ENCODE assay signal across 17 cellular contexts in genomic region chr16:48003226-48003907, GRCh38.
DNase-seq lines count a peak whose midpoint lies in the region; ATAC-seq and TF ChIP-seq lines count a peak whose summit lies in the region.
"Had no signal": no experiment of that assay in that cellular context is flagged by ENCODE, and none has a peak within 500 bp of the region (broad histone marks: within the 10 kb centered on the region; RNA-seq: fewer than 3 reads in every experiment).

No MANE protein-coding gene starts in this region.

- no peak overlapping the region for H3K23ac ChIP-seq in neuronal stem cell (ENCODE audit: low read depth, low read length, poor library complexity)

- H3K27me3 ChIP-seq in neuronal stem cell (ENCODE audit: control insufficient read depth in 3 of 3, insufficient read depth in 3 of 3, low read depth in 1 of 3, low read length in 3 of 3) (no peaks in the 10 kb centered on the region), colonic mucosa (no peaks in the 10 kb centered on the region)
- H3K27me3 ChIP-seq: Peyer's patch had no signal

- no peaks in the 10 kb centered on the region for H3K9me3 ChIP-seq in neuronal stem cell (replicated peaks in 1 of 2; ENCODE audit: control insufficient read depth in 2 of 2, insufficient read depth in 1 of 2, low read depth in 1 of 2, low read length in 2 of 2)
- no peaks in the 10 kb centered on the region for H3K9me3 ChIP-seq in colonic mucosa
- H3K9me3 ChIP-seq: Peyer's patch, psoas muscle had no signal

- H2BK5ac ChIP-seq in neuronal stem cell (ENCODE audit: low read length), result no peak overlapping the region

- peaks cover 11 to 14% of the 10 kb centered on the region in 2 donors for H3K4me1 ChIP-seq in neuronal stem cell (ENCODE audit: control insufficient read depth in 2 of 2, insufficient read depth in 1 of 2, low read depth in 1 of 2, low read length in 2 of 2)
- no peaks in the 10 kb centered on the region for H3K4me1 ChIP-seq in colonic mucosa
- H3K4me1 ChIP-seq: Peyer's patch, psoas muscle had no signal

- no CpG with 5 or more reads among the region's 4 CpGs for WGBS in neuronal stem cell (ENCODE audit: extremely low coverage in 2 of 2, insufficient read length in 2 of 2, insufficient replicate concordance in 1 of 2), 2 donors

- no peak overlapping the region for H3K4ac ChIP-seq in neuronal stem cell (ENCODE audit: low read length)

- no peak overlapping the region for H3K14ac ChIP-seq in neuronal stem cell (ENCODE audit: low read length)

- POLR2A ChIA-PET in RWPE1 (lab: Yijun Ruan, JAX; ENCODE audit: low non-redundant PET), result no interaction called here

- DNase-seq in GM04504 (ENCODE audit: low read depth) (peak; percentile 3), RWPE1 (ENCODE audit: low spot score) (peak; percentile 64), fibroblast of mammary gland (ENCODE audit: low read depth) (peak; percentile 52), neuronal stem cell (ENCODE audit: low spot score) (peak; percentile 45), colonic mucosa (no peak), GOT3 (lab: John Stamatoyannopoulos, UW) (no peak)
- DNase-seq: activated CD4-positive, alpha-beta T cell treated with anti-CD3 and anti-CD28 coated beads, Interleukin-2, amount 50 U/mL, for 1 hour; C1 segment of cervical spinal cord; DND-41; NCI-H1105; Peyer's patch; psoas muscle; stimulated activated CD4-positive, alpha-beta T cell treated with anti-CD3 and anti-CD28 coated beads, Interleukin-1b, Interleukin-23, amount 100 ng/mL, for 48 hours; stimulated activated CD8-positive, alpha-beta memory T cell treated with anti-CD3 and anti-CD28 coated beads, Interleukin-4, amount 100 ng/mL, for 48 hours had no signal

- no peak overlapping the region for H2BK120ac ChIP-seq in neuronal stem cell (ENCODE audit: low read depth, low read length)

- H4K8ac ChIP-seq in neuronal stem cell (ENCODE audit: low read depth, low read length), result no peak overlapping the region

- TF ChIP-seq CTCF in RWPE1 (conservative IDR thresholded peaks at IDR 0.05; ENCODE audit: low read depth), result no peak
- TF ChIP-seq CTCF in fibroblast of mammary gland (conservative IDR thresholded peaks at IDR 0.05; ENCODE audit: control insufficient read depth, insufficient read depth, low read depth, low read length), result no peak
- no peak for TF ChIP-seq CTCF in colonic mucosa (IDR thresholded peaks at IDR 0.05)

- H3K9ac ChIP-seq in neuronal stem cell (ENCODE audit: low read depth, low read length, poor library complexity), result no peak overlapping the region
- no peak overlapping the region for H3K9ac ChIP-seq in colonic mucosa (ENCODE audit: low read depth in 2 of 2, low read length in 2 of 2)

- no peak overlapping the region for H2AK5ac ChIP-seq in neuronal stem cell (ENCODE audit: low read depth, low read length)

- H4K91ac ChIP-seq in neuronal stem cell (ENCODE audit: low read depth, low read length, poor library complexity), result no peak overlapping the region

- H3K36me3 ChIP-seq in neuronal stem cell (replicated peaks in 1 of 2; ENCODE audit: control insufficient read depth in 2 of 2, insufficient read depth in 2 of 2, low read length in 2 of 2) (no peaks in the 10 kb centered on the region), colonic mucosa (no peaks in the 10 kb centered on the region)
- H3K36me3 ChIP-seq: Peyer's patch had no signal

- no peak overlapping the region for H2BK15ac ChIP-seq in neuronal stem cell (ENCODE audit: low read length)

- H3K27ac ChIP-seq in RWPE1, result no peak overlapping the region
- H3K27ac ChIP-seq in neuronal stem cell (replicated peaks; ENCODE audit: low read length), result peak overlapping the region; percentile 87
- H3K27ac ChIP-seq in colonic mucosa, result no peak overlapping the region
- H3K27ac ChIP-seq: coronary artery, Peyer's patch, psoas muscle had no signal

- H3K4me3 ChIP-seq in fibroblast of mammary gland (ENCODE audit: control insufficient read depth, low read depth, low read length) (no peak overlapping the region), neuronal stem cell (ENCODE audit: low read length in 2 of 2) (no peak overlapping the region), colonic mucosa (no peak overlapping the region)
- H3K4me3 ChIP-seq: coronary artery, Peyer's patch, psoas muscle had no signal

- H2AFZ ChIP-seq in neuronal stem cell (ENCODE audit: low read length), result peak overlapping the region; percentile 60

- intact Hi-C loops in colonic mucosa (cut with DNase I), result no loop called here

- ATAC-seq in HG03565 (IDR thresholded peaks at IDR 0.05; ENCODE audit: unreplicated experiment), result no peak
- no peak for ATAC-seq in HG03108 (IDR thresholded peaks at IDR 0.05; ENCODE audit: unreplicated experiment)
- ATAC-seq: psoas muscle had no signal

- H3K79me1 ChIP-seq in neuronal stem cell (ENCODE audit: low read depth, low read length), result no peaks in the 10 kb centered on the region

- CTCF ChIA-PET in RWPE1 (lab: Yijun Ruan, JAX), result interaction anchor here (0.6 to 1.1 kb wide), 2 partner anchors 16 to 52 kb away, joined by 4 read pairs; no protein-coding TSS in a partner anchor

- peak overlapping the region; percentile 7 for H3K18ac ChIP-seq in neuronal stem cell (ENCODE audit: low read length)

- no peak overlapping the region for H3K4me2 ChIP-seq in neuronal stem cell (ENCODE audit: insufficient read depth, low read length, poor library complexity, severe bottlenecking)

- H2BK12ac ChIP-seq in neuronal stem cell (ENCODE audit: low read length), result no peak overlapping the region

Comparison
In these comparisons a context has a peak if more than half of its experiments do, and no peak if none do; other contexts are left out.
1. DNase-seq: peak in GM04504 (single experiment), RWPE1 (single experiment), fibroblast of mammary gland (single experiment) and neuronal stem cell (single experiment); none in colonic mucosa (single experiment) and GOT3 (single experiment).